Comparison of ENCODE assay signal across 13 cellular contexts in genomic region chr19:33052352-33052972, GRCh38. TPM values are rescaled to one million over a fixed set of nuclear protein-coding genes. Genes with fewer than 3 reads are reported as not detected.
A peak's percentile ranks its signal among the peaks of the same experiment; 100 is the strongest.
DNase-seq lines count a peak whose midpoint lies in the region; TF ChIP-seq lines count a peak whose summit lies in the region.
"Had no signal": no experiment of that assay in that cellular context is flagged by ENCODE, and none has a peak within 500 bp of the region (broad histone marks: within the 10 kb centered on the region; RNA-seq: fewer than 3 reads in every experiment).

No MANE protein-coding gene starts in this region.

- no peak for TF ChIP-seq CTCF in RWPE1 (conservative IDR thresholded peaks at IDR 0.05; ENCODE audit: low read depth)
- no peak for TF ChIP-seq CTCF in ascending aorta (IDR thresholded peaks at IDR 0.05)

- no peaks in the 10 kb centered on the region for H3K36me3 ChIP-seq in ascending aorta

- H3K4me1 ChIP-seq in ascending aorta = no peaks in the 10 kb centered on the region

- H3K9me3 ChIP-seq in ascending aorta = no peaks in the 10 kb centered on the region

- CTCF ChIA-PET in RWPE1 (lab: Yijun Ruan, JAX) = interaction anchor here (0.6 kb wide), 1 partner anchor 124 kb away, joined by 6 read pairs; no protein-coding TSS in a partner anchor

- H3K4me3 ChIP-seq in skeletal muscle cell (ENCODE audit: low read depth, low read length) = no peak overlapping the region
- H3K4me3 ChIP-seq in ascending aorta = no peak overlapping the region

- H3K27ac ChIP-seq in RWPE1 (peak overlapping the region; percentile 48; the same call in 1 of the 2 replicates), ascending aorta (no peak overlapping the region)
- H3K27ac ChIP-seq: 22Rv1, KMS-11 had no signal

- intact Hi-C loops in ascending aorta (cut with DNase I) = no loop called here

- peak; percentile 45 for DNase-seq in DMS79 treated with DMSO at 0.1 percent for 48 hours (lab: John Stamatoyannopoulos, UW)
- no peak for DNase-seq in DMS79 (lab: John Stamatoyannopoulos, UW)
- DNase-seq in RWPE1 (ENCODE audit: low spot score) = no peak
- DNase-seq in glomerular visceral epithelial cell (ENCODE audit: extremely low spot score) = peak; percentile 37
- DNase-seq in skeletal muscle cell (ENCODE audit: low read depth) = peak; percentile 7
- DNase-seq in ascending aorta (ENCODE audit: low spot score in 2 of 2) = no peak
- DNase-seq in DMS114 treated with DMSO at 0.1 percent for 48 hours (lab: John Stamatoyannopoulos, UW; ENCODE audit: unreplicated experiment) = no peak
- DNase-seq in stimulated activated CD4-positive, alpha-beta T cell treated with anti-CD3 and anti-CD28 coated beads, Interleukin-15, amount 100 ng/mL, for 24 hours = no peak
- DNase-seq: erythroblast; naive thymus-derived CD8-positive, alpha-beta T cell; T-helper 1 cell had no signal

- H3K27me3 ChIP-seq in ascending aorta = no peaks in the 10 kb centered on the region

- POLR2A ChIA-PET in RWPE1 (lab: Yijun Ruan, JAX; ENCODE audit: low non-redundant PET) = no interaction called here

RNA-seq across cellular contexts. Expression of gene RHPN2, which starts 12.2 kb away (rescaled TPM):
- total RNA-seq in ascending aorta = not detected

RNA-seq across cellular contexts. Expression of gene GPATCH1, which starts 28.5 kb away (rescaled TPM):
- 4.4 TPM for total RNA-seq in ascending aorta

Comparison
In these comparisons a context has a peak if more than half of its experiments do, and no peak if none do; other contexts are left out.
1. DNase-seq: peak in DMS79 treated with DMSO at 0.1 percent for 48 hours (single experiment), glomerular visceral epithelial cell (single experiment) and skeletal muscle cell (single experiment); none in DMS79 (single experiment), RWPE1 (single experiment), ascending aorta (0 of 2), DMS114 treated with DMSO at 0.1 percent for 48 hours (single experiment) and stimulated activated CD4-positive, alpha-beta T cell treated with anti-CD3 and anti-CD28 coated beads, Interleukin-15, amount 100 ng/mL, for 24 hours (single experiment).